Comparison of ENCODE assay signal across 1 cellular context in the genomic region with DNA sequence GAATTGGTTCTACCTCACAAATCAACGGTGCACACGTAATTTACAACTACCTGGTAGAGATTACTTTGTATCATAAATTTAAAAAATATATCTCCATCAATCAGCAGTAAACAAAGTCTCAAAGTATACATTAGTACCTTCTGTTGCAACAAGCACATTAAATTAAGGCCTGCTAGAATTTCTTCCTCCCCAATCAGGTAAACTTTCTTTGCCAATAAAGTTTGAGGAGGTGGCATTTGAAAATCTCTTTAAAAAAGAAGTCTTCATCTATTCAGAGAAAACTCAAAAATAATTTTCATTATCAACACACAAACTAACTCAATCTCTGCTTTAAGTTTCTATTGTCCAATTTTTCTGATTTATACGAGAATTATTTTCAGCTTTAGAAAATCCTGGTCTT.
TF ChIP-seq lines count a peak whose summit lies in the region.

No MANE protein-coding gene starts in this region.

TF ChIP-seq in GM12878, 131 proteins besides CTCF, POLR2A, EP300 and RAD21:
- TF ChIP-seq SREBF2 (IDR thresholded peaks at IDR 0.05; ENCODE audit: low read length), result no peak
- TF ChIP-seq, protein P1, sequence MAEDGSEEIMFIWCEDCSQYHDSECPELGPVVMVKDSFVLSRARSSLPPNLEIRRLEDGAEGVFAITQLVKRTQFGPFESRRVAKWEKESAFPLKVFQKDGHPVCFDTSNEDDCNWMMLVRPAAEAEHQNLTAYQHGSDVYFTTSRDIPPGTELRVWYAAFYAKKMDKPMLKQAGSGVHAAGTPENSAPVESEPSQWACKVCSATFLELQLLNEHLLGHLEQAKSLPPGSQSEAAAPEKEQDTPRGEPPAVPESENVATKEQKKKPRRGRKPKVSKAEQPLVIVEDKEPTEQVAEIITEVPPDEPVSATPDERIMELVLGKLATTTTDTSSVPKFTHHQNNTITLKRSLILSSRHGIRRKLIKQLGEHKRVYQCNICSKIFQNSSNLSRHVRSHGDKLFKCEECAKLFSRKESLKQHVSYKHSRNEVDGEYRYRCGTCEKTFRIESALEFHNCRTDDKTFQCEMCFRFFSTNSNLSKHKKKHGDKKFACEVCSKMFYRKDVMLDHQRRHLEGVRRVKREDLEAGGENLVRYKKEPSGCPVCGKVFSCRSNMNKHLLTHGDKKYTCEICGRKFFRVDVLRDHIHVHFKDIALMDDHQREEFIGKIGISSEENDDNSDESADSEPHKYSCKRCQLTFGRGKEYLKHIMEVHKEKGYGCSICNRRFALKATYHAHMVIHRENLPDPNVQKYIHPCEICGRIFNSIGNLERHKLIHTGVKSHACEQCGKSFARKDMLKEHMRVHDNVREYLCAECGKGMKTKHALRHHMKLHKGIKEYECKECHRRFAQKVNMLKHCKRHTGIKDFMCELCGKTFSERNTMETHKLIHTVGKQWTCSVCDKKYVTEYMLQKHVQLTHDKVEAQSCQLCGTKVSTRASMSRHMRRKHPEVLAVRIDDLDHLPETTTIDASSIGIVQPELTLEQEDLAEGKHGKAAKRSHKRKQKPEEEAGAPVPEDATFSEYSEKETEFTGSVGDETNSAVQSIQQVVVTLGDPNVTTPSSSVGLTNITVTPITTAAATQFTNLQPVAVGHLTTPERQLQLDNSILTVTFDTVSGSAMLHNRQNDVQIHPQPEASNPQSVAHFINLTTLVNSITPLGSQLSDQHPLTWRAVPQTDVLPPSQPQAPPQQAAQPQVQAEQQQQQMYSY (CRISPR knock-in tag; IDR thresholded peaks at IDR 0.05), result no peak
- TF ChIP-seq PKNOX1 (IDR thresholded peaks at IDR 0.05), result no peak
- no peak for TF ChIP-seq TCF3 (IDR thresholded peaks at IDR 0.05; ENCODE audit: borderline replicate concordance, insufficient read depth, low read depth, low read length)
- no peak for TF ChIP-seq SMARCA5 (IDR thresholded peaks at IDR 0.05)
- peak; percentile 58; the same call in 1 of the 2 replicates for TF ChIP-seq ZBTB40 (IDR thresholded peaks at IDR 0.05; ENCODE audit: borderline replicate concordance)
